In the genomic region with DNA sequence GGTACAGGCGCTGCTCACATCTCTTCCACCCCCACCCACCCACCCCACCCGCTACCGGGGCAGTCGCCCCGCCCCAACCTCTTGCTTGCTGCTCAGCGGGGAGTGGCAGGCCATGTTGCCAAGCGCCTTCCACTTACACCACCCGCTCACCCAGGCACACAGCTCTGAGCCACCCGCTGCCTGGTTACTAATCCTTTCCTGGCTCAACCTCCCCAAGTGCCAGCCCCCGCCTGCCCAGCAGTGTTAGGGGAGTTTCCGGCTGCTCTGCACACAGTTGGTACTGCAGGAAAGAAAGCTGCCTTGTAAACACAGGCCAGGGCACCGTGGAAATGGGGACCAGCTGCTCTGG, we compare ENCODE assay signal across 14 cellular contexts. TPM values are rescaled to one million over a fixed set of nuclear protein-coding genes. Genes with fewer than 3 reads are reported as not detected.
A peak's percentile ranks its signal among the peaks of the same experiment; 100 is the strongest.
DNase-seq lines count a peak whose midpoint lies in the region; ATAC-seq and TF ChIP-seq lines count a peak whose summit lies in the region.
"Had no signal": no experiment of that assay in that cellular context is flagged by ENCODE, and none has a peak within 500 bp of the region (broad histone marks: within the 10 kb centered on the region; RNA-seq: fewer than 3 reads in every experiment).

No MANE protein-coding gene starts in this region.

- DNase-seq in MCF 10A (ENCODE audit: unreplicated experiment) (peak; percentile 38), breast epithelium (ENCODE audit: low spot score in 2 of 2) (no peak), OCI-LY7 (ENCODE audit: low spot score) (peak; percentile 12), hypothalamus (lab: John Stamatoyannopoulos, UW) (peak in 33 of 51 donors; percentile 5 to 65 (median 31)), esophagus squamous epithelium (lab: John Stamatoyannopoulos, UW) (no peak), COLO829 (ENCODE audit: low spot score) (no peak)
- no peak for DNase-seq in effector CD8-positive, alpha-beta T cell (lab: John Stamatoyannopoulos, UW)
- DNase-seq: H9; kidney; stimulated activated naive CD4-positive, alpha-beta T cell had no signal

- H3K9me3 ChIP-seq in breast epithelium (no peaks in the 10 kb centered on the region), OCI-LY7 (ENCODE audit: low read length) (no peaks in the 10 kb centered on the region), esophagus squamous epithelium (no peaks in the 10 kb centered on the region)

- H2AFZ ChIP-seq in OCI-LY7 (ENCODE audit: low read length), result no peak overlapping the region

- POLR2A ChIA-PET in MCF 10A (lab: Yijun Ruan, JAX), result no interaction called here
- POLR2A ChIA-PET in OCI-LY7 (lab: Charles Lee), result no interaction called here

- BruUV-seq in MCF 10A (replicated peaks; lab: Mats Ljungman, UMichigan), result no TSS peak
- BruUV-seq in OCI-LY7 (replicated peaks; lab: Mats Ljungman, UMichigan), result no TSS peak

- no peak overlapping the region for H3K27ac Mint-ChIP-seq in MCF 10A (ENCODE audit: low read depth, unreplicated experiment)
- H3K27ac Mint-ChIP-seq: H9; T-helper 2 cell treated with Interferon-gamma antibody and Interleukin-4, amounts not matched to agents 5 μg/mL and 100 μg/mL, for 36 hours had no signal

- no peak for ATAC-seq in GM19351 (IDR thresholded peaks at IDR 0.05; ENCODE audit: unreplicated experiment)

- no peaks in the 10 kb centered on the region for H3K9me3 Mint-ChIP-seq in MCF 10A (ENCODE audit: unreplicated experiment)
- H3K9me3 Mint-ChIP-seq: H9; T-helper 2 cell treated with Interferon-gamma antibody and Interleukin-4, amounts not matched to agents 5 μg/mL and 100 μg/mL, for 36 hours had no signal

- H4K20me1 ChIP-seq in OCI-LY7 (ENCODE audit: insufficient read depth, low read length), result no peaks in the 10 kb centered on the region

- TF ChIP-seq POLR2A in breast epithelium (IDR thresholded peaks at IDR 0.05), result no peak
- no peak for TF ChIP-seq POLR2A in esophagus squamous epithelium (IDR thresholded peaks at IDR 0.05)

- H3K27me3 Mint-ChIP-seq in MCF 10A (ENCODE audit: insufficient read depth, unreplicated experiment), result peaks cover 10% of the 10 kb centered on the region

- H3K27ac ChIP-seq in breast epithelium, result no peak overlapping the region
- H3K27ac ChIP-seq in OCI-LY7 (ENCODE audit: low read depth, low read length, poor library complexity, severe bottlenecking), result no peak overlapping the region
- no peak overlapping the region for H3K27ac ChIP-seq in esophagus squamous epithelium
- H3K27ac ChIP-seq: KMS-11 had no signal

- no peak for TF ChIP-seq CTCF in MCF 10A (IDR thresholded peaks at IDR 0.05; ENCODE audit: unreplicated experiment)
- TF ChIP-seq CTCF in breast epithelium (IDR thresholded peaks at IDR 0.05), result no peak
- TF ChIP-seq CTCF in OCI-LY7 (conservative IDR thresholded peaks at IDR 0.05; ENCODE audit: low read length), result no peak
- TF ChIP-seq CTCF in esophagus squamous epithelium (IDR thresholded peaks at IDR 0.05), result no peak

- H3K4me2 ChIP-seq in OCI-LY7 (ENCODE audit: low read length), result no peak overlapping the region
- H3K4me2 ChIP-seq: KMS-11 had no signal

- H3K4me3 ChIP-seq in breast epithelium, result no peak overlapping the region
- H3K4me3 ChIP-seq in OCI-LY7 (ENCODE audit: low read depth, low read length, poor library complexity, severe bottlenecking), result no peak overlapping the region
- peak overlapping the region in 1 of 4 donors; percentile 10 for H3K4me3 ChIP-seq in esophagus squamous epithelium

- H3K27me3 ChIP-seq in breast epithelium (no peaks in the 10 kb centered on the region), esophagus squamous epithelium (peaks cover 0 to 61% (median 0%) of the 10 kb centered on the region in 4 donors)

- H3K36me3 ChIP-seq in breast epithelium (no peaks in the 10 kb centered on the region), OCI-LY7 (ENCODE audit: insufficient read depth, low read length) (no peaks in the 10 kb centered on the region), esophagus squamous epithelium (no peaks in the 10 kb centered on the region)

- H3K4me3 Mint-ChIP-seq in MCF 10A (ENCODE audit: unreplicated experiment), result no peak overlapping the region
- H3K4me3 Mint-ChIP-seq: H9; T-helper 2 cell treated with Interferon-gamma antibody and Interleukin-4, amounts not matched to agents 5 μg/mL and 100 μg/mL, for 36 hours had no signal

- H3K9me2 ChIP-seq in OCI-LY7 (ENCODE audit: insufficient read depth, low read length), result no peaks in the 10 kb centered on the region

- WGBS in esophagus squamous epithelium, 2 donors, result 21 to 51% methylated on average over 2 to 4 of the region's 12 CpGs

- peaks cover 5% of the 10 kb centered on the region for H3K4me1 Mint-ChIP-seq in MCF 10A (ENCODE audit: insufficient read depth, unreplicated experiment)

- intact Hi-C loops in MCF 10A (cut with micrococcal nuclease), result no loop called here
- intact Hi-C loops in breast epithelium (cut with DNase I; ENCODE audit: low total_unique reads), result no loop called here
- intact Hi-C loops in OCI-LY7 (cut with micrococcal nuclease; ENCODE audit: unreplicated experiment), result no loop called here
- intact Hi-C loops in esophagus squamous epithelium (cut with DNase I), result no loop called here

- H3K79me2 ChIP-seq in OCI-LY7 (ENCODE audit: insufficient read depth, low read depth, low read length), result no peaks in the 10 kb centered on the region

- CTCF ChIA-PET in MCF 10A (lab: Yijun Ruan, JAX), result interaction anchor here (1.5 kb wide), 1 partner anchor 48 kb away, joined by 3 read pairs; no protein-coding TSS in a partner anchor
- CTCF ChIA-PET in OCI-LY7 (lab: Charles Lee; ENCODE audit: unreplicated experiment), result no interaction called here

- H3K36me3 Mint-ChIP-seq in MCF 10A (ENCODE audit: insufficient read depth, unreplicated experiment), result no peaks in the 10 kb centered on the region

- no peaks in the 10 kb centered on the region for H3K4me1 ChIP-seq in breast epithelium
- no peaks in the 10 kb centered on the region for H3K4me1 ChIP-seq in OCI-LY7 (ENCODE audit: insufficient read depth, low read length, poor library complexity, severe bottlenecking)
- H3K4me1 ChIP-seq in esophagus squamous epithelium, result peaks cover 0 to 39% (median 6%) of the 10 kb centered on the region in 3 donors

RNA-seq across cellular contexts. Expression of a gene that starts 56.2 kb away (rescaled TPM):
- not detected in 2 replicates for total RNA-seq in MCF 10A (2022)
- not detected for total RNA-seq in breast epithelium
- total RNA-seq in OCI-LY7 (2014; rRNA removed; shearing (Covaris generic)), result not detected in 2 replicates
- not detected in 2 replicates for total RNA-seq in OCI-LY7 (2022)
- total RNA-seq in esophagus squamous epithelium, result not detected
- total RNA-seq: fibroblast of lung, H9, kidney had no signal

Comparison
In these comparisons a context has a peak if more than half of its experiments do, and no peak if none do; other contexts are left out.
1. DNase-seq: peak in MCF 10A (single experiment), OCI-LY7 (single experiment) and hypothalamus (33 of 51); none in breast epithelium (0 of 2), esophagus squamous epithelium (single experiment), COLO829 (single experiment) and effector CD8-positive, alpha-beta T cell (single experiment).